In genomic region chr7:90242369-90243168, GRCh38 we compare ENCODE assay signal across 1 cellular context.
TF ChIP-seq lines count a peak whose summit lies in the region.

No MANE protein-coding gene starts in this region.

TF ChIP-seq in K562, 482 proteins besides CTCF, POLR2A, EP300 and RAD21 (continued from another document):
- no peak for TF ChIP-seq HEY1 (CRISPR knock-in tag; IDR thresholded peaks at IDR 0.05; ENCODE audit: borderline replicate concordance)
- no peak for TF ChIP-seq ELK3 (CRISPR knock-in tag; IDR thresholded peaks at IDR 0.05)
